Comparison of ENCODE assay signal across 1 cellular context in genomic region chr12:132623072-132623869, GRCh38.
TF ChIP-seq lines count a peak whose summit lies in the region.

No MANE protein-coding gene starts in this region.

TF ChIP-seq in HEK293, 187 proteins besides CTCF, POLR2A, EP300 and RAD21 (continued from another document):
- TF ChIP-seq ZNF692 (tag by site-specific recombination; IDR thresholded peaks at IDR 0.05), result 0 out of 2 replicates have a peak, but pooled peaks have one; percentile 12
- 0 out of 2 replicates have a peak, but pooled peaks have one; percentile 3 for TF ChIP-seq ZNF341 (tag by site-specific recombination; IDR thresholded peaks at IDR 0.05; ENCODE audit: low read depth)
- TF ChIP-seq ZNF791 (tag by site-specific recombination; IDR thresholded peaks at IDR 0.05), result no peak
- no peak for TF ChIP-seq TCF7L2 (IDR thresholded peaks at IDR 0.05; ENCODE audit: borderline replicate concordance, low read depth, low read length)
- TF ChIP-seq ZNF133 (tag by site-specific recombination; IDR thresholded peaks at IDR 0.05), result no peak
- no peak for TF ChIP-seq ZNF248 (tag by site-specific recombination; IDR thresholded peaks at IDR 0.05)
- TF ChIP-seq ZBTB49 (tag by site-specific recombination; IDR thresholded peaks at IDR 0.05; ENCODE audit: low read depth), result no peak
- no peak for TF ChIP-seq ZNF157 (tag by site-specific recombination; IDR thresholded peaks at IDR 0.05)
- TF ChIP-seq ZEB2 (tag by site-specific recombination; IDR thresholded peaks at IDR 0.05), result 0 out of 2 replicates have a peak, but pooled peaks have one; percentile 12
- TF ChIP-seq ZBTB26 (tag by site-specific recombination; optimal IDR thresholded peaks at IDR 0.05), result no peak
- TF ChIP-seq ZNF513 (tag by site-specific recombination; IDR thresholded peaks at IDR 0.05), result no peak
- TF ChIP-seq ZFP69B (tag by site-specific recombination; IDR thresholded peaks at IDR 0.05), result peak; percentile 45; the same call in 1 of the 2 replicates
- TF ChIP-seq ZNF354C (tag by site-specific recombination; IDR thresholded peaks at IDR 0.05; ENCODE audit: borderline replicate concordance, low read depth), result no peak
- TF ChIP-seq PRDM4 (tag by site-specific recombination; IDR thresholded peaks at IDR 0.05), result no peak
- 0 out of 2 replicates have a peak, but pooled peaks have one; percentile 43 for TF ChIP-seq ZXDB (tag by site-specific recombination; IDR thresholded peaks at IDR 0.05)
- no peak for TF ChIP-seq ZNF530 (tag by site-specific recombination; IDR thresholded peaks at IDR 0.05; ENCODE audit: low read depth)
- TF ChIP-seq ZIC2 (tag by site-specific recombination; IDR thresholded peaks at IDR 0.05), result peak; percentile 51; the same call in 1 of the 2 replicates
- no peak for TF ChIP-seq ZBTB44 (tag by site-specific recombination; IDR thresholded peaks at IDR 0.05)
- TF ChIP-seq ZNF837 (tag by site-specific recombination; IDR thresholded peaks at IDR 0.05), result no peak
- TF ChIP-seq KLF8 (tag by site-specific recombination; IDR thresholded peaks at IDR 0.05), result 0 out of 2 replicates have a peak, but pooled peaks have one; percentile 19
- TF ChIP-seq ZNF223 (tag by site-specific recombination; IDR thresholded peaks at IDR 0.05), result no peak
- peak; percentile 72 for TF ChIP-seq PATZ1 (tag by site-specific recombination; IDR thresholded peaks at IDR 0.05)
- TF ChIP-seq SALL2 (tag by site-specific recombination; IDR thresholded peaks at IDR 0.05; ENCODE audit: borderline replicate concordance), result no peak
- 0 out of 2 replicates have a peak, but pooled peaks have one; percentile 35 for TF ChIP-seq OSR2 (tag by site-specific recombination; IDR thresholded peaks at IDR 0.05)
- TF ChIP-seq ZBTB8A (tag by site-specific recombination; IDR thresholded peaks at IDR 0.05), result 0 out of 2 replicates have a peak, but pooled peaks have one; percentile 31
- TF ChIP-seq HOXC10 (CRISPR knock-in tag; IDR thresholded peaks at IDR 0.05), result no peak
- 0 out of 2 replicates have a peak, but pooled peaks have one; percentile 8 for TF ChIP-seq IKZF3 (tag by site-specific recombination; IDR thresholded peaks at IDR 0.05)
- TF ChIP-seq ZNF768 (tag by site-specific recombination; IDR thresholded peaks at IDR 0.05), result no peak
- no peak for TF ChIP-seq ZNF830 (tag by site-specific recombination; IDR thresholded peaks at IDR 0.05; ENCODE audit: low read depth)
- TF ChIP-seq SP3 (tag by site-specific recombination; IDR thresholded peaks at IDR 0.05), result no peak
- TF ChIP-seq GLIS1 (tag by site-specific recombination; IDR thresholded peaks at IDR 0.05), result peak; percentile 51
- no peak for TF ChIP-seq ZNF280C (tag by site-specific recombination; IDR thresholded peaks at IDR 0.05)
- no peak for TF ChIP-seq ZNF704 (tag by site-specific recombination; IDR thresholded peaks at IDR 0.05)
- TF ChIP-seq ZNF701 (tag by site-specific recombination; IDR thresholded peaks at IDR 0.05), result no peak
- TF ChIP-seq PRDM1 (tag by site-specific recombination; IDR thresholded peaks at IDR 0.05), result no peak
- TF ChIP-seq SP7 (tag by site-specific recombination; IDR thresholded peaks at IDR 0.05), result no peak
TF ChIP-seq in HEK293: peak in this region for 13.
